Comparison of ENCODE assay signal across 12 cellular contexts in genomic region chr4:76723916-76724315, GRCh38.
DNase-seq lines count a peak whose midpoint lies in the region; ATAC-seq and TF ChIP-seq lines count a peak whose summit lies in the region.
"Had no signal": no experiment of that assay in that cellular context is flagged by ENCODE, and none has a peak within 500 bp of the region (broad histone marks: within the 10 kb centered on the region; RNA-seq: fewer than 3 reads in every experiment).

No MANE protein-coding gene starts in this region.

- H3K4me1 ChIP-seq in iPS-18a (ENCODE audit: control insufficient read depth, low read depth, low read length): peaks cover 34% of the 10 kb centered on the region

- H3K36me3 ChIP-seq in iPS-18a (ENCODE audit: control insufficient read depth, low read depth, low read length): no peaks in the 10 kb centered on the region

- H3K4me3 ChIP-seq in astrocyte of the spinal cord (ENCODE audit: low read depth, low read length): no peak overlapping the region
- H3K4me3 ChIP-seq in iPS-18a (ENCODE audit: low read length): no peak overlapping the region
- H3K4me3 ChIP-seq: skin epidermis had no signal

- no peak for DNase-seq in Right ventricle myocardium superior
- no peak for DNase-seq in cardiac septum (ENCODE audit: low spot score)
- DNase-seq in astrocyte of the spinal cord (ENCODE audit: low read depth, low spot score): peak; percentile 63
- DNase-seq in NOMO-1 treated with dmso at 0.1 percent for 144 hours (lab: John Stamatoyannopoulos, UW; ENCODE audit: unreplicated experiment): no peak
- DNase-seq in amniotic stem cell (lab: John Stamatoyannopoulos, UW): no peak
- DNase-seq in DMS53 (lab: John Stamatoyannopoulos, UW): no peak
- DNase-seq in NCI-H1930 (lab: John Stamatoyannopoulos, UW): no peak
- DNase-seq: activated CD4-positive, alpha-beta T cell treated with anti-CD3 and anti-CD28 coated beads for 48 hours; activated naive CD8-positive, alpha-beta T cell treated with anti-CD3 and anti-CD28 coated beads, Interleukin-2, amount 50 U/mL, for 24 hours; GOT3 had no signal

- no peaks in the 10 kb centered on the region for H3K27me3 ChIP-seq in iPS-18a (ENCODE audit: control insufficient read depth, insufficient read depth, low read length)

- ATAC-seq in Right ventricle myocardium superior (ENCODE audit: poor library complexity): peak; percentile 51
- ATAC-seq: activated naive CD8-positive, alpha-beta T cell treated with anti-CD3 and anti-CD28 coated beads, Interleukin-2, amount 50 U/mL, for 24 hours had no signal

- H3K27ac ChIP-seq in iPS-18a (ENCODE audit: low read length): peak overlapping the region; percentile 5

- in situ Hi-C loops in astrocyte of the spinal cord (cut with HindIII; ENCODE audit: low sequenced_read_pairs): no loop called here

- no peaks in the 10 kb centered on the region for H3K9me3 ChIP-seq in iPS-18a (ENCODE audit: control insufficient read depth, low read depth, low read length)

- intact Hi-C loops in Right ventricle myocardium superior (cut with DNase I): no loop called here
- intact Hi-C loops in cardiac septum (cut with DNase I): no loop called here

- no peak for TF ChIP-seq CTCF in astrocyte of the spinal cord (IDR thresholded peaks at IDR 0.05; ENCODE audit: low read depth, low read length)

- H3K9ac ChIP-seq in iPS-18a (ENCODE audit: low read length): peak overlapping the region; percentile 5
